ENCODE assay signal across 8 cellular contexts in genomic region chr1:201481004-201481380, GRCh38. TPM values are rescaled to one million over a fixed set of nuclear protein-coding genes. Genes with fewer than 3 reads are reported as not detected.
DNase-seq lines count a peak whose midpoint lies in the region; ATAC-seq and TF ChIP-seq lines count a peak whose summit lies in the region.

No MANE protein-coding gene starts in this region.

- H3K9me3 ChIP-seq in spleen = no peaks in the 10 kb centered on the region

- H3K4me1 Mint-ChIP-seq in HFFc6 (ENCODE audit: low read depth) = peaks cover 58% of the 10 kb centered on the region
- H3K4me1 Mint-ChIP-seq in activated naive CD8-positive, alpha-beta T cell (ENCODE audit: low read depth) = peaks cover 10% of the 10 kb centered on the region

- H3K36me3 Mint-ChIP-seq in HFFc6 (ENCODE audit: low read depth) = peaks cover 18% of the 10 kb centered on the region
- no peaks in the 10 kb centered on the region for H3K36me3 Mint-ChIP-seq in activated naive CD8-positive, alpha-beta T cell

- peaks cover 24% of the 10 kb centered on the region for H3K27me3 Mint-ChIP-seq in HFFc6 (ENCODE audit: insufficient read depth)
- peaks cover 10% of the 10 kb centered on the region for H3K27me3 Mint-ChIP-seq in activated naive CD8-positive, alpha-beta T cell

- no peak for DNase-seq in HFFc6
- no peak for DNase-seq in spleen
- DNase-seq in COLO668 (lab: John Stamatoyannopoulos, UW; ENCODE audit: unreplicated experiment) = no peak
- DNase-seq in NCI-H1436 (lab: John Stamatoyannopoulos, UW) = no peak
- no peak for DNase-seq in ACHN

- no peak for TF ChIP-seq POLR2A in spleen (IDR thresholded peaks at IDR 0.05)

- H3K27ac ChIP-seq in spleen = peak overlapping the region in 5 of 8 donors; percentile 47 to 70 (median 65)

- H3K9me3 Mint-ChIP-seq in HFFc6 = no peaks in the 10 kb centered on the region; the same call in 1 of the 2 replicates
- no peaks in the 10 kb centered on the region for H3K9me3 Mint-ChIP-seq in activated naive CD8-positive, alpha-beta T cell (ENCODE audit: low read depth)

- in situ Hi-C loops in ACHN (cut with HindIII; ENCODE audit: low pct_ligation_motif_present, low pct_unique_long_range_greater_than_20kb, low sequenced_read_pairs) = no loop called here

- intact Hi-C loops in spleen (cut with DNase I; ENCODE audit: low total_unique reads) = no loop called here

- ATAC-seq in GM21360 (IDR thresholded peaks at IDR 0.05; ENCODE audit: unreplicated experiment) = no peak

- H3K36me3 ChIP-seq in spleen = peaks cover 0 to 34% (median 19%) of the 10 kb centered on the region in 6 donors

- 4 to 7% (median 5%) methylated on average over 17 of the region's 17 CpGs for WGBS in spleen, 5 donors

- TF ChIP-seq CTCF in HFFc6 (IDR thresholded peaks at IDR 0.05) = no peak
- TF ChIP-seq CTCF in spleen (IDR thresholded peaks at IDR 0.05 in 8 of 11, conservative IDR thresholded peaks at IDR 0.05 in 3 of 11) = no peak

- peak overlapping the region; percentile 13 for H3K4me3 ChIP-seq in iPS-11a (ENCODE audit: low read depth, low read length)
- peak overlapping the region in 7 of 8 donors; percentile 34 to 73 (median 41) for H3K4me3 ChIP-seq in spleen

- H3K4me1 ChIP-seq in spleen = peaks cover 14 to 50% (median 40%) of the 10 kb centered on the region in 6 donors

- peaks cover 0 to 28% (median 10%) of the 10 kb centered on the region in 7 donors for H3K27me3 ChIP-seq in spleen (replicated peaks in 1 of 7)

- H3K27ac Mint-ChIP-seq in HFFc6 = peak overlapping the region; percentile 67
- no peak overlapping the region for H3K27ac Mint-ChIP-seq in activated naive CD8-positive, alpha-beta T cell

- peak overlapping the region; percentile 80 for H3K4me3 Mint-ChIP-seq in HFFc6
- H3K4me3 Mint-ChIP-seq in activated naive CD8-positive, alpha-beta T cell = peak overlapping the region; percentile 79

RNA-seq across cellular contexts. Expression of gene PHLDA3, which starts 12.0 kb away (rescaled TPM):
- total RNA-seq in HFFc6 (2021; fragmentation: NEBNext Ultra II Directional; extraction: Animal tissue kit (Norgen Biotek cat#: 25700)) = 100 to 1,000 TPM; 101 to 113 (median 108) TPM
- 10 to 100 TPM in 3 of 7 donors, 1 to 10 TPM in 4; 3.7 to 17.4 (median 8.1) TPM for total RNA-seq in spleen
- polyA plus RNA-seq in spleen = 1 to 10 TPM; 3.6 to 8.7 (median 5.6) TPM

RNA-seq across cellular contexts. Expression of gene CSRP1, which starts 25.9 kb away (rescaled TPM):
- total RNA-seq in HFFc6 (2021; fragmentation: NEBNext Ultra II Directional; extraction: Animal tissue kit (Norgen Biotek cat#: 25700)) = 100 to 1,000 TPM; 540 to 614 (median 577) TPM
- 100 to 1,000 TPM; 115 to 360 (median 188) TPM for total RNA-seq in spleen
- polyA plus RNA-seq in spleen = 100 to 1,000 TPM in 2 of 3 donors, 10 to 100 TPM in 1; 67.1 to 180 (median 108) TPM

RNA-seq across cellular contexts. Expression of gene NAV1, which starts 57.9 kb away (rescaled TPM):
- 10 to 100 TPM; 72.9 to 88.0 (median 78.4) TPM for total RNA-seq in HFFc6 (2021; fragmentation: NEBNext Ultra II Directional; extraction: Animal tissue kit (Norgen Biotek cat#: 25700))
- total RNA-seq in spleen = 10 to 100 TPM; 15.7 to 37.2 (median 27.4) TPM
- polyA plus RNA-seq in spleen = 1 to 10 TPM; 1.1 to 3.5 (median 1.2) TPM

RNA-seq across cellular contexts. Expression of gene TNNI1, which starts 59.5 kb away (rescaled TPM):
- not detected for total RNA-seq in HFFc6 (2021; fragmentation: NEBNext Ultra II Directional; extraction: Animal tissue kit (Norgen Biotek cat#: 25700))
- total RNA-seq in spleen = not detected
- polyA plus RNA-seq in spleen = 1 to 10 TPM in 1 of 3 donors, under 1 TPM in 2; 0.26 to 1.2 (median 0.26) TPM

Comparison
In these comparisons a context has a peak if more than half of its experiments do, and no peak if none do; other contexts are left out.
1. RNA of gene PHLDA3, which starts 12.0 kb away (total RNA-seq): 101 to 113 TPM in HFFc6; 3.7 to 17.4 TPM in spleen; every median in the first group is over 4 times any median in the second.